Comparison of ENCODE assay signal across 8 cellular contexts in genomic region chr1:2930971-2931721, GRCh38.
"Had no signal": no experiment of that assay in that cellular context is flagged by ENCODE, and none has a peak within 500 bp of the region (broad histone marks: within the 10 kb centered on the region; RNA-seq: fewer than 3 reads in every experiment).

No MANE protein-coding gene starts in this region.

- H2AFZ ChIP-seq: GM23248 had no signal

- H3K9ac ChIP-seq: GM23248 had no signal

- H3K36me3 ChIP-seq: HAP-1 had no signal

- H3K4me1 ChIP-seq: HAP-1 had no signal

- DNase-seq: GM23248, GOT3, H7, HFFc6 had no signal

- H3K4me3 ChIP-seq: GM23248, HAP-1 had no signal

- H3K27ac ChIP-seq: GM23248, HL-60 had no signal

- ATAC-seq: HCT116, HepG2 had no signal

- H3K9me3 ChIP-seq: HAP-1 had no signal
